Comparison of ENCODE assay signal across 8 cellular contexts in genomic region chr22:23183107-23183698, GRCh38. TPM values are rescaled to one million over a fixed set of nuclear protein-coding genes. Genes with fewer than 3 reads are reported as not detected.
DNase-seq lines count a peak whose midpoint lies in the region; ATAC-seq and TF ChIP-seq lines count a peak whose summit lies in the region.

No MANE protein-coding gene starts in this region.

- H3K4me1 Mint-ChIP-seq in effector memory CD8-positive, alpha-beta T cell (ENCODE audit: low read depth in 2 of 2), result peaks cover 63 to 75% of the 10 kb centered on the region in 2 donors
- peaks cover 49% of the 10 kb centered on the region for H3K4me1 Mint-ChIP-seq in type B pancreatic cell (ENCODE audit: unreplicated experiment)

- H3K27ac ChIP-seq in mesenchymal stem cell (ENCODE audit: low read length, poor library complexity, severe bottlenecking), result peak overlapping the region; percentile 28

- no peak overlapping the region for H2AK5ac ChIP-seq in mesenchymal stem cell (ENCODE audit: low read length, severe bottlenecking)

- H3K4me1 ChIP-seq in mesenchymal stem cell (ENCODE audit: control insufficient read depth, insufficient read depth, low read depth, low read length), result peaks cover 47% of the 10 kb centered on the region

- peak overlapping the region; percentile 89 to 91 for H3K4me3 Mint-ChIP-seq in effector memory CD8-positive, alpha-beta T cell
- peak overlapping the region; percentile 92 for H3K4me3 Mint-ChIP-seq in type B pancreatic cell

- no peak overlapping the region for H4K8ac ChIP-seq in mesenchymal stem cell (ENCODE audit: low read length)

- no peak overlapping the region for H3K14ac ChIP-seq in mesenchymal stem cell (ENCODE audit: low read length in 2 of 2)

- no peak overlapping the region for H2BK15ac ChIP-seq in mesenchymal stem cell (ENCODE audit: low read depth, poor library complexity, severe bottlenecking)

- no peak overlapping the region for H4K91ac ChIP-seq in mesenchymal stem cell (ENCODE audit: low read length)

- no peaks in the 10 kb centered on the region for H3K9me3 Mint-ChIP-seq in effector memory CD8-positive, alpha-beta T cell
- no peaks in the 10 kb centered on the region for H3K9me3 Mint-ChIP-seq in type B pancreatic cell

- no peak overlapping the region for H2AFZ ChIP-seq in mesenchymal stem cell (ENCODE audit: low read depth, low read length)

- peaks cover 8% of the 10 kb centered on the region in 2 experiments for H3K36me3 ChIP-seq in mesenchymal stem cell (ENCODE audit: control insufficient read depth in 1 of 2, insufficient read depth in 2 of 2, low read depth in 1 of 2, low read length in 2 of 2)

- no peak for ATAC-seq in effector memory CD8-positive, alpha-beta T cell (replicated peaks)
- ATAC-seq in HG03108 (IDR thresholded peaks at IDR 0.05; ENCODE audit: unreplicated experiment), result no peak

- no peak overlapping the region for H3K4ac ChIP-seq in mesenchymal stem cell (ENCODE audit: low read depth in 1 of 2, low read length in 2 of 2)

- no peak overlapping the region for H2BK12ac ChIP-seq in mesenchymal stem cell (ENCODE audit: low read length in 2 of 2)

- no peak overlapping the region for H3K18ac ChIP-seq in mesenchymal stem cell (ENCODE audit: low read depth in 1 of 2, low read length in 2 of 2)

- DNase-seq in AG08395 (ENCODE audit: low spot score) (peak; percentile 54), RPMI7951 (ENCODE audit: low read depth) (peak; percentile 63), mesenchymal stem cell (peak; percentile 55), type B pancreatic cell (ENCODE audit: extremely low spot score, unreplicated experiment) (no peak), DMS53 treated with DMSO at 0.1 percent for 48 hours (lab: John Stamatoyannopoulos, UW; ENCODE audit: unreplicated experiment) (no peak)
- no peak for DNase-seq in effector memory CD8-positive, alpha-beta T cell

- H3K4me3 ChIP-seq in GM12875 (ENCODE audit: low read depth, low read length) (peak overlapping the region; percentile 52), mesenchymal stem cell (ENCODE audit: insufficient read depth in 1 of 2, low read depth in 1 of 2, low read length in 2 of 2) (peak overlapping the region; percentile 23 to 75)

- H3K36me3 Mint-ChIP-seq in effector memory CD8-positive, alpha-beta T cell (ENCODE audit: insufficient read depth), result peaks cover 61% of the 10 kb centered on the region
- H3K36me3 Mint-ChIP-seq in type B pancreatic cell, result peaks cover 18% of the 10 kb centered on the region

- H2BK5ac ChIP-seq in mesenchymal stem cell (ENCODE audit: low read depth, low read length, poor library complexity, severe bottlenecking), result no peak overlapping the region

- peak overlapping the region; percentile 83 to 87 for H3K27ac Mint-ChIP-seq in effector memory CD8-positive, alpha-beta T cell
- peak overlapping the region; percentile 79 for H3K27ac Mint-ChIP-seq in type B pancreatic cell

- no peaks in the 10 kb centered on the region for H3K27me3 ChIP-seq in mesenchymal stem cell (ENCODE audit: control insufficient read depth in 1 of 2, insufficient read depth in 1 of 2, low read length in 2 of 2)

- H3K9me3 ChIP-seq in mesenchymal stem cell (ENCODE audit: control insufficient read depth, low read length), result no peaks in the 10 kb centered on the region

- H3K9ac ChIP-seq in mesenchymal stem cell (ENCODE audit: low read length), result peak overlapping the region; percentile 53

- TF ChIP-seq CTCF in GM12875 (IDR thresholded peaks at IDR 0.05; ENCODE audit: borderline replicate concordance, insufficient read depth, low read depth, low read length) (no peak), type B pancreatic cell (conservative IDR thresholded peaks at IDR 0.05) (no peak)

- no peaks in the 10 kb centered on the region for H3K27me3 Mint-ChIP-seq in effector memory CD8-positive, alpha-beta T cell
- no peaks in the 10 kb centered on the region for H3K27me3 Mint-ChIP-seq in type B pancreatic cell

- peaks cover 24% of the 10 kb centered on the region for H3K79me1 ChIP-seq in mesenchymal stem cell (replicated peaks; ENCODE audit: low read length, poor library complexity, severe bottlenecking)

- H3K23ac ChIP-seq in mesenchymal stem cell (ENCODE audit: low read length in 2 of 2), result no peak overlapping the region

- H3K4me2 ChIP-seq in mesenchymal stem cell (ENCODE audit: low read length, poor library complexity, severe bottlenecking), result peak overlapping the region; percentile 61

- no peak overlapping the region for H2BK120ac ChIP-seq in mesenchymal stem cell (ENCODE audit: low read depth, low read length)

- 12% methylated on average over 11 of the region's 11 CpGs for WGBS in mesenchymal stem cell

RNA-seq across cellular contexts. Expression of gene BCR, which starts 2.9 kb away (rescaled TPM):
- total RNA-seq in RPMI7951 (2014; rRNA removed; shearing (Covaris generic)), result 6.6 and 6.7 TPM in 2 replicates
- 7.3 TPM for polyA plus RNA-seq in mesenchymal stem cell (2013, experiment 1 of 2)
- polyA plus RNA-seq in mesenchymal stem cell (2013, experiment 2 of 2), result 7.1 TPM
- total RNA-seq in type B pancreatic cell (ENCODE audit: low replicate concordance), result 61.2 and 71.6 TPM in 2 replicates

RNA-seq across cellular contexts. Expression of gene RAB36, which starts 37.9 kb away (rescaled TPM):
- total RNA-seq in RPMI7951 (2014; rRNA removed; shearing (Covaris generic)), result 1.9 and 2.7 TPM in 2 replicates
- polyA plus RNA-seq in mesenchymal stem cell (2013, experiment 1 of 2), result 1.7 TPM
- 1.9 TPM for polyA plus RNA-seq in mesenchymal stem cell (2013, experiment 2 of 2)
- 6.8 and 18.4 TPM in 2 replicates for total RNA-seq in type B pancreatic cell (ENCODE audit: low replicate concordance)

RNA-seq across cellular contexts. Expression of gene RSPH14, which starts 41.4 kb away (rescaled TPM):
- total RNA-seq in RPMI7951 (2014; rRNA removed; shearing (Covaris generic)), result not detected in 2 replicates
- polyA plus RNA-seq in mesenchymal stem cell (2013, experiment 1 of 2), result not detected
- 0.04 TPM for polyA plus RNA-seq in mesenchymal stem cell (2013, experiment 2 of 2)
- total RNA-seq in type B pancreatic cell (ENCODE audit: low replicate concordance), result 0.93 and 1.5 TPM in 2 replicates

Comparison
In these comparisons a context has a peak if more than half of its experiments do, and no peak if none do; other contexts are left out.
1. DNase-seq: peak in AG08395 (single experiment), RPMI7951 (single experiment) and mesenchymal stem cell (single experiment); none in effector memory CD8-positive, alpha-beta T cell (0 of 3), type B pancreatic cell (single experiment) and DMS53 treated with DMSO at 0.1 percent for 48 hours (single experiment).